ENCODE assay signal across 8 cellular contexts in the genomic region with DNA sequence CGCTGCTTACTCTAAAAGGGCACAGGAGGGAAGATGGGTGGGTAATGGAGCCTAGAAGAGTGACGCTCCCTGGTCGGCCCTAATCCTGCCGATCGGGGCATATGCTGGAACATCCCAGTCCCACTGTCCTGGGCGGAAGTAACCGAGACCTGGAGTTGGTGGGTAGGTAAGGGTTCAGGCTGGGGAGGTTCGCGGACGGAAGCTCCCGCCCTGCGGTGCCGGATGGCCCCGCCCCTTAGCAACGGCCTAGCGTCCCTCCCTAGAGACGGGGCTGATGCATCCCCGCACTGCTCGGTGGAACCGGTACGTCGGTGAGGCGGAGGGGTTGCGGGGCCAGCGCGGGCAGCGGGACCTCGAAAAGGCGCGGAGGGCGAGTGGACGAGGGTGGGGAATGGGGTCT. TPM values are rescaled to one million over a fixed set of nuclear protein-coding genes. Genes with fewer than 3 reads are reported as not detected.
DNase-seq lines count a peak whose midpoint lies in the region; ATAC-seq and TF ChIP-seq lines count a peak whose summit lies in the region.

No MANE protein-coding gene starts in this region.

- no peaks in the 10 kb centered on the region for H3K36me3 ChIP-seq in iPS-20b (ENCODE audit: insufficient read depth, low read depth, low read length)

- H3K9ac ChIP-seq in iPS-20b (ENCODE audit: low read depth, low read length): peak overlapping the region; percentile 26; the same call in 1 of the 2 replicates

- POLR2A ChIA-PET in T-cell (lab: Charles Lee): no interaction called here

- peaks cover 24% of the 10 kb centered on the region for H3K27me3 ChIP-seq in iPS-20b (ENCODE audit: insufficient read depth, low read length)

- no peak overlapping the region for H3K27ac ChIP-seq in iPS-20b (ENCODE audit: low read length)

- H3K27me3 Mint-ChIP-seq in T-cell: no peaks in the 10 kb centered on the region

- ATAC-seq in GM18502 (IDR thresholded peaks at IDR 0.05; ENCODE audit: poor library complexity, unreplicated experiment): peak; percentile 75
- ATAC-seq in T-cell (replicated peaks in 1 of 4): peak; percentile 98 to 100 (median 98)
- ATAC-seq in GM21737 (IDR thresholded peaks at IDR 0.05; ENCODE audit: unreplicated experiment): no peak

- peak overlapping the region; percentile 64 to 72 (median 69) for H3K4me3 Mint-ChIP-seq in T-cell

- H3K4me3 ChIP-seq in astrocyte of the cerebellum (ENCODE audit: low read depth, low read length): peak overlapping the region; percentile 23
- H3K4me3 ChIP-seq in iPS-20b (ENCODE audit: low read length): peak overlapping the region; percentile 78

- no peaks in the 10 kb centered on the region for H3K9me3 ChIP-seq in iPS-20b (ENCODE audit: insufficient read depth, low read depth, low read length)

- peaks cover 17 to 32% (median 19%) of the 10 kb centered on the region in 3 donors for H3K4me1 Mint-ChIP-seq in T-cell

- H3K9me3 Mint-ChIP-seq in T-cell: no peaks in the 10 kb centered on the region

- CTCF ChIA-PET in T-cell (lab: Charles Lee): interaction anchor here in 1 of 2 donors (1.1 kb wide), 1 partner anchor 86 kb away, joined by 3 read pairs; no protein-coding TSS in a partner anchor

- no peak for TF ChIP-seq CTCF in astrocyte of the cerebellum (IDR thresholded peaks at IDR 0.05; ENCODE audit: low read depth, low read length, missing control alignments)

- in situ Hi-C loops in astrocyte of the cerebellum (cut with HindIII; ENCODE audit: low sequenced_read_pairs): no loop called here

- H3K4me1 ChIP-seq in iPS-20b (ENCODE audit: insufficient read depth, low read length): no peaks in the 10 kb centered on the region; the same call in 1 of the 2 replicates

- H3K36me3 Mint-ChIP-seq in T-cell: peaks cover under 1% of the 10 kb centered on the region

- DNase-seq in T-cell: peak; percentile 46 to 80 (median 70)
- DNase-seq in astrocyte of the cerebellum (ENCODE audit: low read depth): no peak
- DNase-seq in stimulated activated CD4-positive, alpha-beta T cell treated with anti-CD3 and anti-CD28 coated beads, Interleukin-1b, Interleukin-23, amount 100 ng/mL, for 4 hours (ENCODE audit: low read depth in 2 of 2): peak; percentile 47 to 60
- DNase-seq in SIG-M5 treated with dmso at 0.1 percent for 504 hours (lab: John Stamatoyannopoulos, UW; ENCODE audit: unreplicated experiment): no peak
- DNase-seq in HCEC 1CT: no peak

- peak overlapping the region in 1 of 2 donors; percentile 49 for H3K27ac Mint-ChIP-seq in T-cell

RNA-seq across cellular contexts. Expression of a gene that starts 1.5 kb away (rescaled TPM):
- total RNA-seq in T-cell: 10 to 100 TPM; 41.5 to 72.0 (median 44.2) TPM

RNA-seq across cellular contexts. Expression of a gene that starts 30.0 kb away (rescaled TPM):
- 10 to 100 TPM; 36.7 to 42.5 (median 37.5) TPM for total RNA-seq in T-cell

RNA-seq across cellular contexts. Expression of a gene that starts 39.2 kb away (rescaled TPM):
- total RNA-seq in T-cell: 100 to 1,000 TPM; 119 to 159 (median 154) TPM

Comparison
In these comparisons a context has a peak if more than half of its experiments do, and no peak if none do; other contexts are left out.
1. DNase-seq: peak in T-cell (34 of 34) and stimulated activated CD4-positive, alpha-beta T cell treated with anti-CD3 and anti-CD28 coated beads, Interleukin-1b, Interleukin-23, amount 100 ng/mL, for 4 hours (2 of 2); none in astrocyte of the cerebellum (single experiment), SIG-M5 treated with dmso at 0.1 percent for 504 hours (single experiment) and HCEC 1CT (single experiment).